In the genomic region with DNA sequence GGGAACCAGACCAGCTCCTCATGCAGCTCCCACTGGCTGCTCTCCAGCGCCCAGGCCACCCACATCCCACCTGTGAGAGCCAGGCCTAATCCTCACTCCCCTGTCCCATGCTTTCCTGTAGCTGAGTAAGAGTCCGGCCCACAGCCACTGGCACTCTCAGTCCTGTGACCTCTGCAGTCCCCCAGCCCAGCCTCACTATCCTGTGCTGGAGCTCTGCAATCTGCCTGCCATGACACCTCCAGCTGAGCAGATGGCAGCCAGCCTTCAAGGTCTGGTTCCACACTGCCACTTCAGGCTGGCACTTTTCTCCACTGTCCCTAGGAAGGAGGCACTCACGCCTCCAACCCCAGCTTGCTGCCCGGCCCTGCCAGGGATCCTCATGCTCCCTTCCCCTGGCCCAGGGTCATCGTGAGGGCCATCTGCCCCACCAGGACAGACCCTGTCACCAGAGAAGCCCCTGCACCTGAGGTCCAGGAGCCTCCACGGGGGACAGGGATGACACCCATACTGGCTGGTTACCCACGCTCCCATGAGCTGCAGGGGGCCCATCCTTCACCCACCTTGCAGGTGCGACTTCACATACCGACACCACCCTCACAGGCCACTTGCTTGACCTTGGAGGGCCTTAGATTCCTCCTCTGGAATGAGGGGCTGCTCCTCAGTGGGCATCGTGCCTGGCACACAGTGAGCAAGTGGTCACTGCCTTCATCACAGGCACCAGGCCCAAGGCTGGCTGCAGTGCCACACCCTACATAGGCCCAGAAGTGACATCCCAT, we compare ENCODE assay signal across 11 cellular contexts.
DNase-seq lines count a peak whose midpoint lies in the region; ATAC-seq and TF ChIP-seq lines count a peak whose summit lies in the region.
"Had no signal": no experiment of that assay in that cellular context is flagged by ENCODE, and none has a peak within 500 bp of the region (broad histone marks: within the 10 kb centered on the region; RNA-seq: fewer than 3 reads in every experiment).

No MANE protein-coding gene starts in this region.

- peak overlapping the region; percentile 52 to 82 for H3K27ac Mint-ChIP-seq in activated naive CD4-positive, alpha-beta T cell treated with anti-CD3 and anti-CD28 coated beads, Interleukin-2, amount 50 U/mL, for 72 hours
- H3K27ac Mint-ChIP-seq in activated CD8-positive, alpha-beta T cell treated with anti-CD3 and anti-CD28 coated beads for 36 hours = peak overlapping the region; percentile 55
- peak overlapping the region; percentile 72 for H3K27ac Mint-ChIP-seq in type B pancreatic cell
- H3K27ac Mint-ChIP-seq: dendritic cell treated with granulocyte-macrophage colony-stimulating factor and Interleukin-4, amounts not matched to agents 40 ng/mL and 50 ng/mL, for 4 days had no signal

- CTCF ChIA-PET in activated CD8-positive, alpha-beta T cell treated with anti-CD3 and anti-CD28 coated beads for 36 hours (lab: Charles Lee) = interaction anchor here (0.8 to 1.8 kb wide), 2 partner anchors 13 to 27 kb away, joined by 3 to 4 read pairs; no protein-coding TSS in a partner anchor

- H3K36me3 Mint-ChIP-seq in activated naive CD4-positive, alpha-beta T cell treated with anti-CD3 and anti-CD28 coated beads, Interleukin-2, amount 50 U/mL, for 72 hours = no peaks in the 10 kb centered on the region
- peaks cover 2% of the 10 kb centered on the region for H3K36me3 Mint-ChIP-seq in activated CD8-positive, alpha-beta T cell treated with anti-CD3 and anti-CD28 coated beads for 36 hours (ENCODE audit: low read depth)
- peaks cover 7% of the 10 kb centered on the region for H3K36me3 Mint-ChIP-seq in type B pancreatic cell

- ATAC-seq in activated naive CD4-positive, alpha-beta T cell treated with anti-CD3 and anti-CD28 coated beads, Interleukin-2, amount 50 U/mL, for 72 hours = no peak
- ATAC-seq in activated CD8-positive, alpha-beta T cell treated with anti-CD3 and anti-CD28 coated beads for 36 hours = no peak
- no peak for ATAC-seq in GM19328 (IDR thresholded peaks at IDR 0.05; ENCODE audit: unreplicated experiment)
- ATAC-seq in HG02642 (IDR thresholded peaks at IDR 0.05; ENCODE audit: poor library complexity, unreplicated experiment) = no peak

- no peaks in the 10 kb centered on the region for H3K27me3 Mint-ChIP-seq in activated CD8-positive, alpha-beta T cell treated with anti-CD3 and anti-CD28 coated beads for 36 hours
- no peaks in the 10 kb centered on the region for H3K27me3 Mint-ChIP-seq in type B pancreatic cell
- H3K27me3 Mint-ChIP-seq: dendritic cell treated with granulocyte-macrophage colony-stimulating factor and Interleukin-4, amounts not matched to agents 40 ng/mL and 50 ng/mL, for 4 days had no signal

- H3K4me1 Mint-ChIP-seq in activated CD8-positive, alpha-beta T cell treated with anti-CD3 and anti-CD28 coated beads for 36 hours (ENCODE audit: low read depth) = peaks cover 3% of the 10 kb centered on the region
- H3K4me1 Mint-ChIP-seq in type B pancreatic cell (ENCODE audit: unreplicated experiment) = peaks cover 18% of the 10 kb centered on the region

- intact Hi-C loops in activated CD8-positive, alpha-beta T cell treated with anti-CD3 and anti-CD28 coated beads for 36 hours (cut with micrococcal nuclease) = no loop called here

- H3K4me3 Mint-ChIP-seq in activated CD8-positive, alpha-beta T cell treated with anti-CD3 and anti-CD28 coated beads for 36 hours = no peak overlapping the region
- H3K4me3 Mint-ChIP-seq in type B pancreatic cell = peak overlapping the region; percentile 83

- TF ChIP-seq CTCF in activated CD8-positive, alpha-beta T cell treated with anti-CD3 and anti-CD28 coated beads for 36 hours (IDR thresholded peaks at IDR 0.05) = no peak
- no peak for TF ChIP-seq CTCF in type B pancreatic cell (conservative IDR thresholded peaks at IDR 0.05)

- POLR2A ChIA-PET in activated CD8-positive, alpha-beta T cell treated with anti-CD3 and anti-CD28 coated beads for 36 hours (lab: Charles Lee) = interaction anchor here (0.7 to 1.2 kb wide), 3 partner anchors 9 to 66 kb away, joined by 3 to 4 read pairs (median 4); no protein-coding TSS in a partner anchor

- DNase-seq in activated naive CD4-positive, alpha-beta T cell treated with anti-CD3 and anti-CD28 coated beads, Interleukin-2, amount 50 U/mL, for 72 hours (ENCODE audit: low spot score in 2 of 2) = no peak
- no peak for DNase-seq in activated naive CD4-positive, alpha-beta T cell treated with Interleukin-2 at 50 U/mL for 16 hours
- no peak for DNase-seq in activated CD8-positive, alpha-beta T cell treated with anti-CD3 and anti-CD28 coated beads for 36 hours
- DNase-seq in islet precursor cell = peak; percentile 69
- DNase-seq in type B pancreatic cell (ENCODE audit: extremely low spot score, unreplicated experiment) = no peak
- DNase-seq in NCI-H774 (lab: John Stamatoyannopoulos, UW) = no peak
- DNase-seq: activated CD8-positive, alpha-beta memory T cell treated with anti-CD3 and anti-CD28 coated beads, Interleukin-2, amount 50 U/mL, for 4 hours; NCI-H187 treated with DMSO at 0.1 percent for 48 hours had no signal

- no peaks in the 10 kb centered on the region for H3K9me3 Mint-ChIP-seq in activated naive CD4-positive, alpha-beta T cell treated with anti-CD3 and anti-CD28 coated beads, Interleukin-2, amount 50 U/mL, for 72 hours
- no peaks in the 10 kb centered on the region for H3K9me3 Mint-ChIP-seq in activated CD8-positive, alpha-beta T cell treated with anti-CD3 and anti-CD28 coated beads for 36 hours
- no peaks in the 10 kb centered on the region for H3K9me3 Mint-ChIP-seq in type B pancreatic cell
- H3K9me3 Mint-ChIP-seq: dendritic cell treated with granulocyte-macrophage colony-stimulating factor and Interleukin-4, amounts not matched to agents 40 ng/mL and 50 ng/mL, for 4 days had no signal
